Comparison of ENCODE assay signal across 23 cellular contexts in genomic region chr22:48362736-48363404, GRCh38.
"Had no signal": no experiment of that assay in that cellular context is flagged by ENCODE, and none has a peak within 500 bp of the region (broad histone marks: within the 10 kb centered on the region; RNA-seq: fewer than 3 reads in every experiment).

No MANE protein-coding gene starts in this region.

- H3K4me1 ChIP-seq: left ventricle myocardium inferior, lower lobe of right lung, upper lobe of left lung, uterus had no signal

- H3K36me3 ChIP-seq: left ventricle myocardium inferior, lower lobe of right lung, neutrophil, ovary, thoracic aorta, upper lobe of left lung, uterus had no signal

- DNase-seq: central memory CD4-positive, alpha-beta T cell; cortex of kidney; effector CD8-positive, alpha-beta T cell; foreskin melanocyte; hippocampal formation; kidney glomerular epithelial cell; left ventricle myocardium inferior; lower lobe of right lung; mesenchymal stem cell; naive B cell; nephron progenitor cell; right cardiac atrium; stimulated activated CD4-positive, alpha-beta T cell treated with anti-CD3 and anti-CD28 coated beads, Interleukin-4, amount 100 ng/mL, for 1 hour; stimulated activated naive CD8-positive, alpha-beta T cell treated with anti-CD3 and anti-CD28 coated beads, Interleukin-15, amount 100 ng/mL, for 72 hours; substantia nigra; upper lobe of left lung; uterus had no signal

- H3K9me3 ChIP-seq: left ventricle myocardium inferior, lower lobe of right lung, neutrophil, ovary, thoracic aorta, upper lobe of left lung, uterus had no signal

- H3K27me3 ChIP-seq: neutrophil, ovary, upper lobe of left lung, uterus had no signal

- ATAC-seq: lower lobe of right lung; right cardiac atrium; stimulated activated memory B cell treated with anti-CD40 and anti-IgM and Interleukin-4, amounts not matched to agents 10 μg/mL and 1 μg/mL and 100 μg/mL, for 72 hours; stimulated activated naive CD8-positive, alpha-beta T cell treated with anti-CD3 and anti-CD28 coated beads, Interleukin-15, amount 100 ng/mL, for 72 hours had no signal

- H3K27ac ChIP-seq: left ventricle myocardium inferior, lower lobe of right lung, neutrophil, ovary, thoracic aorta, upper lobe of left lung, uterus had no signal

- H3K4me3 ChIP-seq: dorsolateral prefrontal cortex, left ventricle myocardium inferior, lower lobe of right lung, ovary, smooth muscle cell, thoracic aorta, upper lobe of left lung, uterus had no signal
